Comparison of ENCODE assay signal across 8 cellular contexts in genomic region chr12:57632898-57633825, GRCh38. TPM values are rescaled to one million over a fixed set of nuclear protein-coding genes. Genes with fewer than 3 reads are reported as not detected.
DNase-seq lines count a peak whose midpoint lies in the region; ATAC-seq and TF ChIP-seq lines count a peak whose summit lies in the region.

B4GALNT1 (minus strand) TSS chr12:57633201; CDS start chr12:57632132, 1,069 bp downstream.

- BruUV-seq in OCI-LY7 (replicated peaks; lab: Mats Ljungman, UMichigan): no TSS peak

- H4K20me1 ChIP-seq in OCI-LY7 (ENCODE audit: insufficient read depth, low read length): no peaks in the 10 kb centered on the region

- peaks cover 9 to 10% of the 10 kb centered on the region in 2 donors for H3K4me1 Mint-ChIP-seq in natural killer cell treated with Interleukin-12 subunit alpha and Interleukin-12 subunit beta and Interleukin-15 and Interleukin-18, amount 100 ng/mL, for 72 hours (ENCODE audit: low read depth in 2 of 2)

- CTCF ChIA-PET in OCI-LY7 (lab: Charles Lee; ENCODE audit: unreplicated experiment): interaction anchor here (0.6 to 1.7 kb wide), 2 partner anchors 51 to 174 kb away, joined by 3 to 5 read pairs; no protein-coding TSS in a partner anchor

- H3K4me2 ChIP-seq in OCI-LY7 (ENCODE audit: low read length): peak within 1 kb of the TSS; percentile 81

- H3K4me1 ChIP-seq in HUES6 (ENCODE audit: control insufficient read depth, insufficient read depth, low read length): peaks cover 9% of the 10 kb centered on the region
- H3K4me1 ChIP-seq in OCI-LY7 (ENCODE audit: insufficient read depth, low read length, poor library complexity, severe bottlenecking): no peaks in the 10 kb centered on the region

- intact Hi-C loops in OCI-LY7 (cut with micrococcal nuclease; ENCODE audit: unreplicated experiment): loop anchor here (1.0 to 5.0 kb wide), 3 partner anchors 50 to 109 kb away; partner anchors contain the start of gene OS9

- POLR2A ChIA-PET in OCI-LY7 (lab: Charles Lee): interaction anchor here (0.5 to 0.6 kb wide), 3 partner anchors 174 to 956 kb away, joined by 3 to 4 read pairs (median 4); partner anchors contain the start of gene GLI1

- H3K27ac ChIP-seq in HUES6 (ENCODE audit: low read depth, low read length) (no peak within 1 kb of the TSS), OCI-LY7 (ENCODE audit: low read depth, low read length, poor library complexity, severe bottlenecking) (no peak within 1 kb of the TSS), temporal lobe (ENCODE audit: low read depth, low read length) (peak within 1 kb of the TSS; percentile 4)

- TF ChIP-seq CTCF in OCI-LY7 (conservative IDR thresholded peaks at IDR 0.05; ENCODE audit: low read length): peak; percentile 87
- TF ChIP-seq CTCF in fibroblast of mammary gland (conservative IDR thresholded peaks at IDR 0.05; ENCODE audit: control insufficient read depth, insufficient read depth, low read depth, low read length): peak; percentile 55

- H3K36me3 Mint-ChIP-seq in natural killer cell treated with Interleukin-12 subunit alpha and Interleukin-12 subunit beta and Interleukin-15 and Interleukin-18, amount 100 ng/mL, for 72 hours: no peaks in the 10 kb centered on the region

- peak; percentile 83 for ATAC-seq in GM19455 (IDR thresholded peaks at IDR 0.05; ENCODE audit: unreplicated experiment)
- ATAC-seq in natural killer cell treated with Interleukin-12 subunit alpha and Interleukin-12 subunit beta and Interleukin-15 and Interleukin-18, amount 100 ng/mL, for 72 hours: peak; percentile 85 to 89

- H3K27me3 ChIP-seq in HUES6 (ENCODE audit: control insufficient read depth, insufficient read depth, low read length): peaks cover 71% of the 10 kb centered on the region

- peak within 1 kb of the TSS; percentile 75 for H3K4me3 Mint-ChIP-seq in natural killer cell treated with Interleukin-12 subunit alpha and Interleukin-12 subunit beta and Interleukin-15 and Interleukin-18, amount 100 ng/mL, for 72 hours

- peak within 1 kb of the TSS; percentile 39 for H3K9ac ChIP-seq in HUES6 (ENCODE audit: low read length)

- no peaks in the 10 kb centered on the region for H3K79me2 ChIP-seq in OCI-LY7 (ENCODE audit: insufficient read depth, low read depth, low read length)

- H3K27ac Mint-ChIP-seq in natural killer cell treated with Interleukin-12 subunit alpha and Interleukin-12 subunit beta and Interleukin-15 and Interleukin-18, amount 100 ng/mL, for 72 hours: no peak within 1 kb of the TSS

- H3K9me2 ChIP-seq in OCI-LY7 (ENCODE audit: insufficient read depth, low read length): no peaks in the 10 kb centered on the region

- H3K36me3 ChIP-seq in HUES6 (ENCODE audit: control insufficient read depth, insufficient read depth, low read length) (no peaks in the 10 kb centered on the region), OCI-LY7 (ENCODE audit: insufficient read depth, low read length) (no peaks in the 10 kb centered on the region)

- peak; percentile 57 for DNase-seq in COLO829 (ENCODE audit: low spot score)
- peak; percentile 78 for DNase-seq in OCI-LY7 (ENCODE audit: low spot score)
- DNase-seq in activated T-helper 1 cell treated with Interleukin-2 at 50 U/mL for 16 hours (ENCODE audit: low read depth): peak; percentile 46
- DNase-seq in fibroblast of mammary gland (ENCODE audit: low read depth): peak; percentile 29
- no peak for DNase-seq in natural killer cell treated with Interleukin-12 subunit alpha and Interleukin-12 subunit beta and Interleukin-15 and Interleukin-18, amount 100 ng/mL, for 72 hours (ENCODE audit: low spot score)

- H3K9me3 ChIP-seq in HUES6 (ENCODE audit: control insufficient read depth, insufficient read depth, low read depth, low read length) (no peaks in the 10 kb centered on the region), OCI-LY7 (ENCODE audit: low read length) (no peaks in the 10 kb centered on the region)

- peaks cover 21 to 27% of the 10 kb centered on the region in 2 donors for H3K27me3 Mint-ChIP-seq in natural killer cell treated with Interleukin-12 subunit alpha and Interleukin-12 subunit beta and Interleukin-15 and Interleukin-18, amount 100 ng/mL, for 72 hours

- no peaks in the 10 kb centered on the region for H3K9me3 Mint-ChIP-seq in natural killer cell treated with Interleukin-12 subunit alpha and Interleukin-12 subunit beta and Interleukin-15 and Interleukin-18, amount 100 ng/mL, for 72 hours

- peak within 1 kb of the TSS; percentile 29; the same call in 1 of the 2 replicates for H2AFZ ChIP-seq in OCI-LY7 (ENCODE audit: low read length)

- H3K4me3 ChIP-seq in HUES6 (ENCODE audit: low read depth, low read length): peak within 1 kb of the TSS; percentile 71
- peak within 1 kb of the TSS; percentile 58 for H3K4me3 ChIP-seq in OCI-LY7 (ENCODE audit: low read depth, low read length, poor library complexity, severe bottlenecking)
- peak within 1 kb of the TSS; percentile 37 for H3K4me3 ChIP-seq in fibroblast of mammary gland (ENCODE audit: control insufficient read depth, low read depth, low read length)

RNA-seq across cellular contexts. Expression of gene B4GALNT1, which starts in this region (rescaled TPM):
- total RNA-seq in OCI-LY7 (2014; rRNA removed; shearing (Covaris generic)): 1.1 and 1.2 TPM in 2 replicates
- total RNA-seq in OCI-LY7 (2022) (3.1 and 3.8 TPM in 2 replicates), temporal lobe (43.8 TPM)
- 1 to 10 TPM; 1.5 to 3.6 TPM for total RNA-seq in natural killer cell treated with Interleukin-12 subunit alpha and Interleukin-12 subunit beta and Interleukin-15 and Interleukin-18, amount 100 ng/mL, for 72 hours
